In the genomic region with DNA sequence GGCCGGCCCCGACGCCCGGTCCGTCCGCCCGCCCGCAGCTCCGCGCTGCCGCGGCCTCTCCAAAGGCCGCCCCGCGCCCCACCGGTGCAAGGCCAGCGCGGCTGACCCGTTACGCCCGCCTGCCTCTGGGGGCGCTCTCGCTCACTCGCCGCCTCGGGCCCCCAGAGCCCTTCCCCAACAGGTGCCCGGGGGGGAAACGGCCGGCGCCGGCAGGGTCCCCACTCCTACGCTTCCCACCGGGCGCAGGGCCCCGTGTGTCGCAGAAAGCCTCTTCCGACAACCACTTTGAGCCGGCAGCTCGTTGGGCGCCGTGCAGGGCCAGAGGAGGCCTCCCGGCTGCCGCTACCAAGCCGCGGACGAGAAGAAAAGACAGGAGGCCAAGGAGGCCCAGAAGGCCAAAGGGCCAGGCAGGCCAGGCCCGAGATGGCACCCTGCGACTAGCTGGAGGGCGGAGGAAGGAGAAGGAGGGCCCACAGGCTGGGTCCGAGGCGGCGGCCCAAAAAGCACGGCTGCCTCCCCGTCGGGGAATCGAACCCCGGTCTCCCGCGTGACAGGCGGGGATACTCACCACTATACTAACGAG, we compare ENCODE assay signal across 8 cellular contexts.
DNase-seq lines count a peak whose midpoint lies in the region; ATAC-seq and TF ChIP-seq lines count a peak whose summit lies in the region.

No MANE protein-coding gene starts in this region.

- intact Hi-C loops in posterior vena cava (cut with DNase I): no loop called here

- in situ Hi-C loops in GM13977 (cut with MboI; ENCODE audit: low pct_unique_long_range_greater_than_20kb, low sequenced_read_pairs, unreplicated experiment): no loop called here

- ATAC-seq in activated T-cell treated with anti-CD3 and anti-CD28 coated beads, Interleukin-2, amount 50 U/mL, for 4 hours: peak; percentile 63 to 70
- ATAC-seq in HG02938 (IDR thresholded peaks at IDR 0.05; ENCODE audit: unreplicated experiment): no peak
- no peak for ATAC-seq in HG02798 (IDR thresholded peaks at IDR 0.05; ENCODE audit: poor library complexity, unreplicated experiment)

- H3K4me3 Mint-ChIP-seq in activated T-cell treated with anti-CD3 and anti-CD28 coated beads, Interleukin-2, amount 50 U/mL, for 4 hours: peak overlapping the region; percentile 84

- peaks cover 10% of the 10 kb centered on the region for H3K4me1 Mint-ChIP-seq in activated T-cell treated with anti-CD3 and anti-CD28 coated beads, Interleukin-2, amount 50 U/mL, for 4 hours (ENCODE audit: low read depth)

- TF ChIP-seq CTCF in GM13977 (IDR thresholded peaks at IDR 0.05; ENCODE audit: extremely low read depth, insufficient read depth, missing control alignments): peak; percentile 89

- peak overlapping the region; percentile 81 for H3K27ac ChIP-seq in KOPT-K1 (ENCODE audit: low read depth, low read length, poor library complexity, severe bottlenecking)

- peaks cover 48% of the 10 kb centered on the region for H3K27me3 Mint-ChIP-seq in activated T-cell treated with anti-CD3 and anti-CD28 coated beads, Interleukin-2, amount 50 U/mL, for 4 hours (ENCODE audit: low read depth)

- DNase-seq in GM13977 (ENCODE audit: low spot score): peak; percentile 93
- DNase-seq in activated T-cell treated with anti-CD3 and anti-CD28 coated beads, Interleukin-2, amount 50 U/mL, for 4 hours: peak; percentile 44
- peak; percentile 72 for DNase-seq in germinal center (ENCODE audit: low spot score)
- peak; percentile 80 for DNase-seq in posterior vena cava (ENCODE audit: low spot score)
- no peak for DNase-seq in NK-92 treated with Interleukin-12 subunit alpha and Interleukin-12 subunit beta, amount 100 ng/mL, for 24 hours (lab: John Stamatoyannopoulos, UW)

- no peaks in the 10 kb centered on the region for H3K9me3 Mint-ChIP-seq in activated T-cell treated with anti-CD3 and anti-CD28 coated beads, Interleukin-2, amount 50 U/mL, for 4 hours

- H3K9me3 ChIP-seq in KOPT-K1 (ENCODE audit: insufficient read depth, low read length, poor library complexity, severe bottlenecking): no peaks in the 10 kb centered on the region

- H3K36me3 ChIP-seq in KOPT-K1 (ENCODE audit: insufficient read depth, low read length): no peaks in the 10 kb centered on the region

- H3K36me3 Mint-ChIP-seq in activated T-cell treated with anti-CD3 and anti-CD28 coated beads, Interleukin-2, amount 50 U/mL, for 4 hours (ENCODE audit: insufficient read depth): no peaks in the 10 kb centered on the region

Comparison
In these comparisons a context has a peak if more than half of its experiments do, and no peak if none do; other contexts are left out.
1. ATAC-seq: peak in activated T-cell treated with anti-CD3 and anti-CD28 coated beads, Interleukin-2, amount 50 U/mL, for 4 hours (2 of 2); none in HG02938 (single experiment) and HG02798 (single experiment).